Comparison of ENCODE assay signal across 8 cellular contexts in genomic region chr4:107721436-107722090, GRCh38. TPM values are rescaled to one million over a fixed set of nuclear protein-coding genes. Genes with fewer than 3 reads are reported as not detected.
DNase-seq lines count a peak whose midpoint lies in the region; ATAC-seq and TF ChIP-seq lines count a peak whose summit lies in the region.

No MANE protein-coding gene starts in this region.

- H3K36me3 Mint-ChIP-seq in neural crest cell (ENCODE audit: low read depth) = peaks cover 3% of the 10 kb centered on the region

- intact Hi-C loops in dorsolateral prefrontal cortex (cut with DNase I) = loop anchor here in 1 of 2 donors (10.0 kb wide), 1 partner anchor 903 kb away; the partner anchor contains the start of gene RPL34

- DNase-seq in H7 = peak; percentile 60
- peak; percentile 31 for DNase-seq in activated CD4-positive, alpha-beta T cell treated with anti-CD3 and anti-CD28 coated beads for 1 hour
- DNase-seq in dorsolateral prefrontal cortex = no peak
- DNase-seq in neural crest cell (ENCODE audit: low read depth, low spot score) = no peak
- DNase-seq in DMS53 treated with DMSO at 0.1 percent for 48 hours (lab: John Stamatoyannopoulos, UW; ENCODE audit: unreplicated experiment) = no peak
- DNase-seq in NCI-H226 = no peak

- H3K4me3 ChIP-seq in H7 (ENCODE audit: insufficient read depth, low read depth, low read length) (peak overlapping the region; percentile 86), dorsolateral prefrontal cortex (peak overlapping the region in 53 of 59 donors; percentile 65 to 99 (median 97))

- no peaks in the 10 kb centered on the region for H3K9me3 Mint-ChIP-seq in neural crest cell

- no peaks in the 10 kb centered on the region; the same call in 1 of the 2 replicates for H3K27me3 ChIP-seq in H7 (ENCODE audit: control insufficient read depth, insufficient read depth, low read length)
- no peaks in the 10 kb centered on the region for H3K27me3 ChIP-seq in dorsolateral prefrontal cortex

- ATAC-seq in GM18519 (IDR thresholded peaks at IDR 0.05; ENCODE audit: low FRiP score, unreplicated experiment) (no peak), SK-N-SH treated with all-trans-retinoic acid at 6 μM for 48 hours (no peak)

- no peak overlapping the region for H3K27ac Mint-ChIP-seq in neural crest cell (ENCODE audit: unreplicated experiment)

- peaks cover 36% of the 10 kb centered on the region for H3K4me1 Mint-ChIP-seq in neural crest cell

- peak overlapping the region in 27 of 59 donors; percentile 8 to 96 (median 90) for H3K27ac ChIP-seq in dorsolateral prefrontal cortex

- no peaks in the 10 kb centered on the region for H3K36me3 ChIP-seq in H7 (replicated peaks; ENCODE audit: control insufficient read depth, insufficient read depth, low read length)

- peak overlapping the region; percentile 97 for H3K4me3 Mint-ChIP-seq in neural crest cell

- TF ChIP-seq CTCF in dorsolateral prefrontal cortex (IDR thresholded peaks at IDR 0.05 in 54 of 56, conservative IDR thresholded peaks at IDR 0.05 in 2 of 56; ENCODE audit: low read depth in 1 of 56, partially characterized antibody in 56 of 56) (no peak), neural crest cell (conservative IDR thresholded peaks at IDR 0.05) (no peak)

- H3K27me3 Mint-ChIP-seq in neural crest cell (ENCODE audit: low read depth) = peaks cover 14% of the 10 kb centered on the region

TF ChIP-seq in SK-N-SH treated with all-trans-retinoic acid at 6 μM for 48 hours, 23 proteins besides CTCF, POLR2A, EP300 and RAD21:
- TF ChIP-seq BACH2 (CRISPR knock-in tag; IDR thresholded peaks at IDR 0.05; ENCODE audit: borderline replicate concordance) (no peak), RARB (CRISPR knock-in tag; IDR thresholded peaks at IDR 0.05) (no peak), ISL1 (CRISPR knock-in tag; IDR thresholded peaks at IDR 0.05) (no peak), OSR1 (CRISPR knock-in tag; IDR thresholded peaks at IDR 0.05) (no peak)

RNA-seq across cellular contexts. Expression of gene PAPSS1, which starts 1.5 kb away (rescaled TPM):
- total RNA-seq in H7 (2014; rRNA removed; shearing (Covaris generic)) = 53.6 and 63.0 TPM in 2 replicates
- total RNA-seq in dorsolateral prefrontal cortex (100 to 1,000 TPM in 1 of 120 experiments, 10 to 100 TPM in 119; 39.6 to 102 (median 74.6) TPM), neural crest cell (74.7 and 78.6 TPM in 2 replicates)

Comparison
In these comparisons a context has a peak if more than half of its experiments do, and no peak if none do; other contexts are left out.
1. DNase-seq: peak in H7 (single experiment) and activated CD4-positive, alpha-beta T cell treated with anti-CD3 and anti-CD28 coated beads for 1 hour (single experiment); none in dorsolateral prefrontal cortex (0 of 10), neural crest cell (single experiment), DMS53 treated with DMSO at 0.1 percent for 48 hours (single experiment) and NCI-H226 (single experiment).